ENCODE assay signal across 25 cellular contexts in genomic region chr12:4779749-4780148, GRCh38. TPM values are rescaled to one million over a fixed set of nuclear protein-coding genes. Genes with fewer than 3 reads are reported as not detected.
DNase-seq lines count a peak whose midpoint lies in the region; ATAC-seq and TF ChIP-seq lines count a peak whose summit lies in the region.
"Had no signal": no experiment of that assay in that cellular context is flagged by ENCODE, and none has a peak within 500 bp of the region (broad histone marks: within the 10 kb centered on the region; RNA-seq: fewer than 3 reads in every experiment).

No MANE protein-coding gene starts in this region.

- no peak overlapping the region for H2BK12ac ChIP-seq in mesenchymal stem cell (ENCODE audit: low read length in 2 of 2)

- no peak overlapping the region for H3K4me2 ChIP-seq in mesenchymal stem cell (ENCODE audit: low read length, poor library complexity, severe bottlenecking)
- H3K4me2 ChIP-seq: BLaER1 had no signal

- H3K4me1 ChIP-seq in left ventricle myocardium inferior (no peaks in the 10 kb centered on the region), mesenchymal stem cell (ENCODE audit: control insufficient read depth, insufficient read depth, low read depth, low read length) (no peaks in the 10 kb centered on the region), tibial artery (peaks cover 0 to 29% (median 25%) of the 10 kb centered on the region in 4 donors)
- H3K4me1 ChIP-seq: BLaER1, HAP-1, SJSA1 had no signal

- H2BK5ac ChIP-seq in mesenchymal stem cell (ENCODE audit: low read depth, low read length, poor library complexity, severe bottlenecking): no peak overlapping the region

- H3K9me3 ChIP-seq in left ventricle myocardium inferior (replicated peaks) (no peaks in the 10 kb centered on the region), mesenchymal stem cell (ENCODE audit: control insufficient read depth, low read length) (peaks cover 19% of the 10 kb centered on the region), tibial artery (no peaks in the 10 kb centered on the region)
- H3K9me3 ChIP-seq: HAP-1, MG63 had no signal

- peak overlapping the region in 1 of 2 experiments; percentile 70 for H3K14ac ChIP-seq in mesenchymal stem cell (ENCODE audit: low read length in 2 of 2)

- H3K4ac ChIP-seq in mesenchymal stem cell (ENCODE audit: low read depth in 1 of 2, low read length in 2 of 2): no peak overlapping the region

- TF ChIP-seq CTCF in left ventricle myocardium inferior (IDR thresholded peaks at IDR 0.05; ENCODE audit: borderline replicate concordance): no peak
- TF ChIP-seq CTCF in tibial artery (IDR thresholded peaks at IDR 0.05): no peak

- no peak overlapping the region for H3K9ac ChIP-seq in mesenchymal stem cell (ENCODE audit: low read length)
- H3K9ac ChIP-seq: BLaER1 had no signal

- H2BK120ac ChIP-seq in mesenchymal stem cell (ENCODE audit: low read depth, low read length): no peak overlapping the region

- peak overlapping the region; percentile 35 for H4K91ac ChIP-seq in mesenchymal stem cell (ENCODE audit: low read length)

- H3K18ac ChIP-seq in mesenchymal stem cell (ENCODE audit: low read depth in 1 of 2, low read length in 2 of 2): no peak overlapping the region

- H2AFZ ChIP-seq in mesenchymal stem cell (ENCODE audit: low read depth, low read length): no peak overlapping the region

- H2BK15ac ChIP-seq in mesenchymal stem cell (ENCODE audit: low read depth, poor library complexity, severe bottlenecking): no peak overlapping the region

- H3K23ac ChIP-seq in mesenchymal stem cell (ENCODE audit: low read length in 2 of 2): no peak overlapping the region

- 85% methylated on average over 8 of the region's 8 CpGs for WGBS in mesenchymal stem cell

- DNase-seq in Right ventricle myocardium superior (no peak), left ventricle myocardium inferior (no peak), NCI-H146 treated with DMSO at 0.1 percent for 48 hours (lab: John Stamatoyannopoulos, UW; ENCODE audit: unreplicated experiment) (peak; percentile 34), mesenchymal stem cell (no peak), tibial artery (no peak)
- DNase-seq in activated effector memory CD4-positive, alpha-beta T cell treated with Interleukin-2 at 50 U/mL for 16 hours: no peak
- DNase-seq: CD4-positive, CD25-positive, alpha-beta regulatory T cell; HFFc6; IMR-90; KG1; MG63; NCI-H1105 treated with DMSO at 0.1 percent for 48 hours; NCI-H1694 treated with DMSO at 0.1 percent for 48 hours; NCI-H2081; NCI-H2227 treated with DMSO at 0.1 percent for 48 hours; NCI-H510A; NCI-H748 treated with DMSO at 0.1 percent for 48 hours; NK-92 treated with Interleukin-12 subunit alpha and Interleukin-12 subunit beta, amount 100 ng/mL, for 24 hours; PC-3 had no signal

- H2AK5ac ChIP-seq in mesenchymal stem cell (ENCODE audit: low read length, severe bottlenecking): no peak overlapping the region

- H3K4me3 ChIP-seq in left ventricle myocardium inferior (no peak overlapping the region), mesenchymal stem cell (ENCODE audit: insufficient read depth in 1 of 2, low read depth in 1 of 2, low read length in 2 of 2) (no peak overlapping the region), tibial artery (no peak overlapping the region)
- H3K4me3 ChIP-seq: BLaER1, HAP-1, MG63, SJSA1 had no signal

- H3K79me1 ChIP-seq in mesenchymal stem cell (replicated peaks; ENCODE audit: low read length, poor library complexity, severe bottlenecking): no peaks in the 10 kb centered on the region

- intact Hi-C loops in Right ventricle myocardium superior (cut with DNase I): no loop called here
- intact Hi-C loops in left ventricle myocardium inferior (cut with micrococcal nuclease): no loop called here
- intact Hi-C loops in tibial artery (cut with DNase I; ENCODE audit: low total_unique reads): no loop called here

- ATAC-seq in Right ventricle myocardium superior (ENCODE audit: poor library complexity) (peak; percentile 12), GM21390 (IDR thresholded peaks at IDR 0.05; ENCODE audit: unreplicated experiment) (no peak), HG03342 (IDR thresholded peaks at IDR 0.05; ENCODE audit: unreplicated experiment) (no peak)
- ATAC-seq: PC-3 had no signal

- H3K27ac ChIP-seq in left ventricle myocardium inferior (replicated peaks) (no peak overlapping the region), mesenchymal stem cell (ENCODE audit: low read length, poor library complexity, severe bottlenecking) (no peak overlapping the region), tibial artery (peak overlapping the region; percentile 47 to 48)
- H3K27ac ChIP-seq: BLaER1, SJSA1 had no signal

- H3K27me3 ChIP-seq in left ventricle myocardium inferior (ENCODE audit: low read depth) (no peaks in the 10 kb centered on the region), mesenchymal stem cell (ENCODE audit: control insufficient read depth in 1 of 2, insufficient read depth in 1 of 2, low read length in 2 of 2) (peaks cover 4 to 27% of the 10 kb centered on the region in 2 experiments), tibial artery (no peaks in the 10 kb centered on the region)
- H3K27me3 ChIP-seq: BLaER1 had no signal

- H3K36me3 ChIP-seq in left ventricle myocardium inferior (no peaks in the 10 kb centered on the region), mesenchymal stem cell (ENCODE audit: control insufficient read depth in 1 of 2, insufficient read depth in 2 of 2, low read depth in 1 of 2, low read length in 2 of 2) (no peaks in the 10 kb centered on the region), tibial artery (no peaks in the 10 kb centered on the region)
- H3K36me3 ChIP-seq: BLaER1, HAP-1, MG63, SJSA1 had no signal

- H4K8ac ChIP-seq in mesenchymal stem cell (ENCODE audit: low read length): no peak overlapping the region

RNA-seq across cellular contexts. Expression of gene GALNT8, which starts 59.5 kb away (rescaled TPM):
- total RNA-seq in Right ventricle myocardium superior (2.9 TPM), left ventricle myocardium inferior (1.5 TPM)
- not detected for polyA plus RNA-seq in mesenchymal stem cell (2013, experiment 1 of 2)
- not detected for polyA plus RNA-seq in mesenchymal stem cell (2013, experiment 2 of 2)
- total RNA-seq: A172, HFFc6, IMR-90, PC-3, SJSA1 had no signal
- polyA plus RNA-seq: IMR-90 had no signal

Comparison
In these comparisons a context has a peak if more than half of its experiments do, and no peak if none do; other contexts are left out.
1. H3K27ac ChIP-seq: peak in tibial artery (2 of 2); none in left ventricle myocardium inferior (single experiment) and mesenchymal stem cell (single experiment).